Comparison of ENCODE assay signal across 28 cellular contexts in the genomic region with DNA sequence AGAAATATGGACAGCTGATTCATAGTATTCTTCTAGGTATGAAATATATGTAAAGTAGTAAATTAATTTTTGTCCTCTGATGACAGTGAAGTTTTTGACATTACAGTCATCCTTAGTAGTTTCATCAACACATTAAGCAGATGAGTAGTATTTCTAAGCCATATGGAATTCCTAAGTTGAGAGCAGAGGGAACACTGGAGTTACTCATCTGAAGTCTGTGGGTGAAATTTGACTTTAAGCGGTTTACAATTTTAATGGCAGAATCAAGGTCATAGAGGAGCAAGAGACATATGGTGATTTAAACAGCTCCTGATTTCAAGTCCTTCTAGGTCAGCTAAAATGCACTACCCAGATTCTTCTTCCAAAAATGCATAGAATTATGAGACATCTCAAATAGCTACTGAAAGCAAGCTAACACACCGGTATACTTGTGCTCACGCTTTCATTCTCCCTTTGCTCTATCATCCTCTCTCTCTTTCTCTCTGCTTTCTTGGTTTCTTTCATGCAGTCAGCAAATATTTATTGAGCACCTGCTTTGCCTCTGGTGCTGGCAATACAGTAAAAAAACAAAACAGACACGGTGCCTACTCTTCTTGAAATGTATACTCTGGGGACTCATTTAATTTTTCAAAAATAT.
DNase-seq lines count a peak whose midpoint lies in the region; ATAC-seq and TF ChIP-seq lines count a peak whose summit lies in the region.
"Had no signal": no experiment of that assay in that cellular context is flagged by ENCODE, and none has a peak within 500 bp of the region (broad histone marks: within the 10 kb centered on the region; RNA-seq: fewer than 3 reads in every experiment).

No MANE protein-coding gene starts in this region.

- TF ChIP-seq EP300 in transverse colon (IDR thresholded peaks at IDR 0.05; ENCODE audit: low read depth) = no peak

- peak overlapping the region; percentile 32 for H3K27ac Mint-ChIP-seq in activated T-cell treated with anti-CD3 and anti-CD28 coated beads, Interleukin-2, amount 50 U/mL, for 72 hours
- H3K27ac Mint-ChIP-seq: activated naive CD4-positive, alpha-beta T cell treated with anti-CD3 and anti-CD28 coated beads for 36 hours; H9 had no signal

- no peaks in the 10 kb centered on the region for H3K9me3 ChIP-seq in fibroblast of lung (ENCODE audit: control insufficient read depth, insufficient read depth, low read depth, low read length)
- peaks cover 0 to 5% of the 10 kb centered on the region in 2 donors for H3K9me3 ChIP-seq in transverse colon
- H3K9me3 ChIP-seq: gastrocnemius medialis, Peyer's patch, SJSA1 had no signal

- H3K79me2 ChIP-seq in fibroblast of lung (ENCODE audit: control insufficient read depth, insufficient read depth, low read length) = no peaks in the 10 kb centered on the region

- no peak overlapping the region for H3K9ac ChIP-seq in fibroblast of lung (ENCODE audit: insufficient read depth, low read length)
- H3K9ac ChIP-seq: BLaER1 treated with 17β-estradiol and CSF1 and Interleukin-3, amounts not matched to agents 10 nM and 100 nM had no signal

- H3K4me2 ChIP-seq in fibroblast of lung (ENCODE audit: extremely low read depth, insufficient read depth, low read length) = no peak overlapping the region
- H3K4me2 ChIP-seq: BLaER1 treated with 17β-estradiol and CSF1 and Interleukin-3, amounts not matched to agents 10 nM and 100 nM had no signal

- in situ Hi-C loops in transverse colon (cut with MboI; ENCODE audit: low pct_ligation_motif_present in 1 of 4, low pct_unique_long_range_greater_than_20kb in 1 of 4, low sequenced_read_pairs in 3 of 4) = no loop called here

- WGBS in transverse colon (ENCODE audit: low coverage in 1 of 2), 2 donors = 86% methylated on average over 4 of the region's 4 CpGs

- no peaks in the 10 kb centered on the region for H3K36me3 ChIP-seq in fibroblast of lung (ENCODE audit: control insufficient read depth, insufficient read depth, low read length)
- H3K36me3 ChIP-seq in transverse colon = no peaks in the 10 kb centered on the region
- H3K36me3 ChIP-seq: gastrocnemius medialis, lower lobe of right lung, Peyer's patch had no signal

- intact Hi-C loops in transverse colon (cut with DNase I; ENCODE audit: low total_unique reads) = no loop called here

- no peaks in the 10 kb centered on the region for H3K4me1 Mint-ChIP-seq in activated T-cell treated with anti-CD3 and anti-CD28 coated beads, Interleukin-2, amount 50 U/mL, for 72 hours (ENCODE audit: low read depth)

- H3K4me3 Mint-ChIP-seq in activated T-cell treated with anti-CD3 and anti-CD28 coated beads, Interleukin-2, amount 50 U/mL, for 72 hours = no peak overlapping the region
- H3K4me3 Mint-ChIP-seq: activated naive CD4-positive, alpha-beta T cell treated with anti-CD3 and anti-CD28 coated beads for 36 hours; H9 had no signal

- no peaks in the 10 kb centered on the region for H3K27me3 Mint-ChIP-seq in activated T-cell treated with anti-CD3 and anti-CD28 coated beads, Interleukin-2, amount 50 U/mL, for 72 hours (ENCODE audit: low read depth)

- no peaks in the 10 kb centered on the region for H4K20me1 ChIP-seq in fibroblast of lung (ENCODE audit: control insufficient read depth, extremely low read depth, insufficient read depth, low read length)
- H4K20me1 ChIP-seq: BLaER1 treated with 17β-estradiol and CSF1 and Interleukin-3, amounts not matched to agents 10 nM and 100 nM had no signal

- TF ChIP-seq CTCF in fibroblast of lung (conservative IDR thresholded peaks at IDR 0.05 in 1 of 2, IDR thresholded peaks at IDR 0.05 in 1 of 2; ENCODE audit: low read depth in 1 of 2, low read length in 2 of 2) (no peak), transverse colon (IDR thresholded peaks at IDR 0.05) (no peak)

- no peak overlapping the region for H2AFZ ChIP-seq in fibroblast of lung (ENCODE audit: low read length)

- H3K36me3 Mint-ChIP-seq in activated T-cell treated with anti-CD3 and anti-CD28 coated beads, Interleukin-2, amount 50 U/mL, for 72 hours (ENCODE audit: insufficient read depth in 2 of 2) = peaks cover under 1% of the 10 kb centered on the region in 2 donors

- H3K4me1 ChIP-seq in fibroblast of lung (ENCODE audit: control insufficient read depth, extremely low read depth, insufficient read depth, low read length) = no peaks in the 10 kb centered on the region
- no peaks in the 10 kb centered on the region for H3K4me1 ChIP-seq in transverse colon
- H3K4me1 ChIP-seq: BLaER1 treated with 17β-estradiol and CSF1 and Interleukin-3, amounts not matched to agents 10 nM and 100 nM; gastrocnemius medialis; lower lobe of right lung; Peyer's patch; SJSA1 had no signal

- peaks cover 0 to 2% of the 10 kb centered on the region in 2 donors for H3K9me3 Mint-ChIP-seq in activated T-cell treated with anti-CD3 and anti-CD28 coated beads, Interleukin-2, amount 50 U/mL, for 72 hours

- no peak overlapping the region for H3K27ac ChIP-seq in fibroblast of lung (ENCODE audit: insufficient read depth, low read length)
- no peak overlapping the region for H3K27ac ChIP-seq in transverse colon
- H3K27ac ChIP-seq: BLaER1 treated with 17β-estradiol and CSF1 and Interleukin-3, amounts not matched to agents 10 nM and 100 nM; dorsolateral prefrontal cortex; gastrocnemius medialis; lower lobe of right lung; Peyer's patch; SJSA1 had no signal

- no peak for ATAC-seq in activated T-cell treated with anti-CD3 and anti-CD28 coated beads, Interleukin-2, amount 50 U/mL, for 72 hours (replicated peaks in 1 of 2)
- no peak for ATAC-seq in HG02678 (IDR thresholded peaks at IDR 0.05; ENCODE audit: unreplicated experiment)
- ATAC-seq in GM19035 (IDR thresholded peaks at IDR 0.05; ENCODE audit: unreplicated experiment) = no peak
- ATAC-seq: gastrocnemius medialis, lower lobe of right lung had no signal

- no peak for DNase-seq in activated T-cell treated with anti-CD3 and anti-CD28 coated beads, Interleukin-2, amount 50 U/mL, for 72 hours
- no peak for DNase-seq in activated T-cell treated with anti-CD3 and anti-CD28 coated beads, Interleukin-2, amount 50 U/mL, for 48 hours
- DNase-seq in NCI-H524 treated with DMSO at 0.1 percent for 48 hours (lab: John Stamatoyannopoulos, UW) = peak; percentile 89
- DNase-seq in fibroblast of lung (ENCODE audit: low read depth in 2 of 2) = peak; percentile 18 to 39
- no peak for DNase-seq in NAMALWA (ENCODE audit: low spot score)
- no peak for DNase-seq in transverse colon
- DNase-seq: 8988T; activated naive CD4-positive, alpha-beta T cell treated with anti-CD3 and anti-CD28 coated beads for 36 hours; activated T-cell treated with anti-CD3 and anti-CD28 coated beads, Interleukin-2, amount 50 U/mL, for 1 hour; anterior cingulate cortex; central memory CD4-positive, alpha-beta T cell; dorsolateral prefrontal cortex; gastrocnemius medialis; H9; KG1; lower lobe of right lung; NCI-H1092; NCI-H2029; NCI-H226; NK-92 treated with Interleukin-12 subunit alpha and Interleukin-12 subunit beta, amount 100 ng/mL, for 24 hours; Peyer's patch; stimulated activated CD4-positive, alpha-beta T cell treated with anti-CD3 and anti-CD28 coated beads, Interleukin-4, amount 100 ng/mL, for 1 hour; stimulated activated naive CD4-positive, alpha-beta T cell treated with Interleukin-2 at 50 U/mL for 16 hours; T-helper 1 cell had no signal

- no peaks in the 10 kb centered on the region for H3K27me3 ChIP-seq in fibroblast of lung (ENCODE audit: control insufficient read depth, insufficient read depth, low read length)
- no peaks in the 10 kb centered on the region for H3K27me3 ChIP-seq in transverse colon
- H3K27me3 ChIP-seq: BLaER1 treated with 17β-estradiol and CSF1 and Interleukin-3, amounts not matched to agents 10 nM and 100 nM; dorsolateral prefrontal cortex; gastrocnemius medialis; Peyer's patch; SJSA1 had no signal

- H3K4me3 ChIP-seq in fibroblast of lung (replicated peaks in 1 of 4; ENCODE audit: control extremely low read depth in 1 of 4, insufficient read depth in 1 of 4, low read depth in 3 of 4, low read length in 4 of 4) (no peak overlapping the region), transverse colon (no peak overlapping the region)
- H3K4me3 ChIP-seq: BLaER1 treated with 17β-estradiol and CSF1 and Interleukin-3, amounts not matched to agents 10 nM and 100 nM; dorsolateral prefrontal cortex; gastrocnemius medialis; lower lobe of right lung; Peyer's patch; SJSA1 had no signal

- no peak for TF ChIP-seq POLR2A in transverse colon (IDR thresholded peaks at IDR 0.05)

Comparison
In these comparisons a context has a peak if more than half of its experiments do, and no peak if none do; other contexts are left out.
1. DNase-seq: peak in NCI-H524 treated with DMSO at 0.1 percent for 48 hours (single experiment) and fibroblast of lung (2 of 2); none in activated T-cell treated with anti-CD3 and anti-CD28 coated beads, Interleukin-2, amount 50 U/mL, for 72 hours (0 of 2), activated T-cell treated with anti-CD3 and anti-CD28 coated beads, Interleukin-2, amount 50 U/mL, for 48 hours (0 of 2), NAMALWA (single experiment) and transverse colon (single experiment).